10 cellular contexts compared by ENCODE assay signal in the genomic region with DNA sequence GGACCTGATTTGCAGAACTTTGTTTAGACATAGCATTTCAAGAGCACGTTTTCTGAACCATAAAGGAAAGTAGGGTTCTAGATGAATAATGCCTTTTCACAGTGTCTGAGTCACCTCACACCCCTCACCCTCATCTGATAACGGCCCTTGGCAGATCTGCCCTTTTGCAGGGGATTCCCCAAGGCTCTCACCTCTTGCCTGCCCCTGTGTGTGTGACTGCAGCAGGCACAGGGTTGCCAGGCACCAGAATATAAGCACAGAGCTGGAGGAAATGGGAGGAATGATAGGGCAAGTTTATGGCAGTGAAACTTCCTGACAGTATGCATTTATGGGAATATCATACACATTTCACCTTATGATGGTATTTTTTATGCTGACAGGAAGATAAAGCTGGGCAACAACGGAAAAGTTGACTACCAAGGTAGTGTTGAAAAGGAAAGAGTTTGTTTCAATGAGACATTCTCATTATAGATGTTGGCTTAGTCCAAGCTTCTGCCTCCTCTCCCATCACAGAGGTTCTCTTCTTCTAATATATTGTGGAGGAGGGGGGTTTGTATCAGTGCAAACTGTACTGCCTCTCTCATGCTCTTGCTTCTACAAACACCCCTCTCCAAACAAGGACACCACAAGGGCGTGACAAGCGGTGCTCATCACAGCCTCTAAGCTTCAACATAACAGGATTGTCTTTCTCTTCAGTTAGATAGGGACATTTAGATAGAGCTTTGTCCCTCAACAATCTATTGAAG.
A peak's percentile ranks its signal among the peaks of the same experiment; 100 is the strongest.
DNase-seq lines count a peak whose midpoint lies in the region; ATAC-seq, FAIRE-seq and TF ChIP-seq lines count a peak whose summit lies in the region.
"Had no signal": no experiment of that assay in that cellular context is flagged by ENCODE, and none has a peak within 500 bp of the region (broad histone marks: within the 10 kb centered on the region; RNA-seq: fewer than 3 reads in every experiment).

No MANE protein-coding gene starts in this region.

- no peak for TF ChIP-seq POLR2A in GM12891 (IDR thresholded peaks at IDR 0.05; ENCODE audit: low read depth, low read length)

- H3K27ac Mint-ChIP-seq in activated naive CD8-positive, alpha-beta T cell: peak overlapping the region; percentile 95

- H3K9me3 Mint-ChIP-seq in activated naive CD8-positive, alpha-beta T cell (ENCODE audit: low read depth): no peaks in the 10 kb centered on the region

- peak; percentile 75 for ATAC-seq in GM19463 (IDR thresholded peaks at IDR 0.05; ENCODE audit: unreplicated experiment)

- intact Hi-C loops in head of caudate nucleus (cut with DNase I): loop anchor here (10.0 kb wide), 1 partner anchor 423 kb away; no protein-coding TSS in a partner anchor

- CTCF ChIA-PET in HEK293T (lab: Yijun Ruan, JAX): no interaction called here

- DNase-seq in SW480 (ENCODE audit: low spot score) (peak; percentile 14), NCI-H2171 (lab: John Stamatoyannopoulos, UW) (no peak), HEK293T (ENCODE audit: extremely low spot score) (no peak), head of caudate nucleus (no peak), GM12891 (ENCODE audit: insufficient read length, low spot score) (no peak)
- peak; percentile 85 to 91 for DNase-seq in stimulated activated CD4-positive, alpha-beta T cell treated with anti-CD3 and anti-CD28 coated beads, Interleukin-15, amount 100 ng/mL, for 48 hours (ENCODE audit: low read depth in 2 of 2)
- DNase-seq: heart left ventricle had no signal

- POLR2A ChIA-PET in HEK293T (lab: Yijun Ruan, JAX): no interaction called here

- no peaks in the 10 kb centered on the region for H3K27me3 Mint-ChIP-seq in activated naive CD8-positive, alpha-beta T cell

- peaks cover 86% of the 10 kb centered on the region for H3K4me1 Mint-ChIP-seq in activated naive CD8-positive, alpha-beta T cell (ENCODE audit: low read depth)

- FAIRE-seq in GM12891 (lab: Jason Lieb, UNC): no peak
- FAIRE-seq: H1 had no signal

- H3K4me3 Mint-ChIP-seq in activated naive CD8-positive, alpha-beta T cell: peak overlapping the region; percentile 68

- H3K36me3 Mint-ChIP-seq in activated naive CD8-positive, alpha-beta T cell: no peaks in the 10 kb centered on the region

TF ChIP-seq in HEK293T, 16 proteins besides CTCF, POLR2A, EP300 and RAD21:
- TF ChIP-seq LEF1 (IDR thresholded peaks at IDR 0.05; ENCODE audit: borderline replicate concordance) (no peak), ZNF384 (IDR thresholded peaks at IDR 0.05) (no peak), ELF4 (IDR thresholded peaks at IDR 0.05) (no peak), HDGF (IDR thresholded peaks at IDR 0.05; ENCODE audit: borderline replicate concordance) (no peak), TARDBP (IDR thresholded peaks at IDR 0.05) (no peak), NFRKB (IDR thresholded peaks at IDR 0.05) (no peak), CTBP1 (IDR thresholded peaks at IDR 0.05; ENCODE audit: borderline replicate concordance) (no peak), FOXK2 (IDR thresholded peaks at IDR 0.05) (no peak), FOXM1 (IDR thresholded peaks at IDR 0.05; ENCODE audit: borderline replicate concordance) (no peak), SP1 (IDR thresholded peaks at IDR 0.05) (no peak), SUZ12 (IDR thresholded peaks at IDR 0.05) (no peak), BHLHE40 (IDR thresholded peaks at IDR 0.05; ENCODE audit: borderline replicate concordance) (no peak), ARNT (IDR thresholded peaks at IDR 0.05) (no peak), FOXA1 (IDR thresholded peaks at IDR 0.05) (no peak), L3MBTL2 (conservative IDR thresholded peaks at IDR 0.05) (no peak)
- TF ChIP-seq, protein P1, sequence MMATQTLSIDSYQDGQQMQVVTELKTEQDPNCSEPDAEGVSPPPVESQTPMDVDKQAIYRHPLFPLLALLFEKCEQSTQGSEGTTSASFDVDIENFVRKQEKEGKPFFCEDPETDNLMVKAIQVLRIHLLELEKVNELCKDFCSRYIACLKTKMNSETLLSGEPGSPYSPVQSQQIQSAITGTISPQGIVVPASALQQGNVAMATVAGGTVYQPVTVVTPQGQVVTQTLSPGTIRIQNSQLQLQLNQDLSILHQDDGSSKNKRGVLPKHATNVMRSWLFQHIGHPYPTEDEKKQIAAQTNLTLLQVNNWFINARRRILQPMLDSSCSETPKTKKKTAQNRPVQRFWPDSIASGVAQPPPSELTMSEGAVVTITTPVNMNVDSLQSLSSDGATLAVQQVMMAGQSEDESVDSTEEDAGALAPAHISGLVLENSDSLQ (IDR thresholded peaks at IDR 0.05): no peak
TF ChIP-seq in HEK293T: peak in this region for 0.

TF ChIP-seq in GM12891, 5 proteins besides CTCF, POLR2A, EP300 and RAD21:
- TF ChIP-seq POU2F2 (IDR thresholded peaks at IDR 0.05; ENCODE audit: low read depth, low read length) (no peak), SPI1 (IDR thresholded peaks at IDR 0.05; ENCODE audit: low read depth, low read length) (no peak), POLR2AphosphoS5 (IDR thresholded peaks at IDR 0.05; ENCODE audit: low read depth, low read length) (no peak), PAX5 (IDR thresholded peaks at IDR 0.05; ENCODE audit: insufficient read depth, low read length, severe bottlenecking) (no peak), TAF1 (IDR thresholded peaks at IDR 0.05; ENCODE audit: low read depth, low read length) (no peak)

Comparison
In these comparisons a context has a peak if more than half of its experiments do, and no peak if none do; other contexts are left out.
1. DNase-seq: peak in SW480 (single experiment) and stimulated activated CD4-positive, alpha-beta T cell treated with anti-CD3 and anti-CD28 coated beads, Interleukin-15, amount 100 ng/mL, for 48 hours (2 of 2); none in NCI-H2171 (single experiment), HEK293T (single experiment), head of caudate nucleus (0 of 42) and GM12891 (single experiment).